18 cellular contexts compared by ENCODE assay signal in genomic region chr9:120900821-120901220, GRCh38. TPM values are rescaled to one million over a fixed set of nuclear protein-coding genes. Genes with fewer than 3 reads are reported as not detected.
DNase-seq lines count a peak whose midpoint lies in the region; ATAC-seq, FAIRE-seq and TF ChIP-seq lines count a peak whose summit lies in the region.
"Had no signal": no experiment of that assay in that cellular context is flagged by ENCODE, and none has a peak within 500 bp of the region (broad histone marks: within the 10 kb centered on the region; RNA-seq: fewer than 3 reads in every experiment).

No MANE protein-coding gene starts in this region.

- H3K4me1 Mint-ChIP-seq in activated naive CD4-positive, alpha-beta T cell treated with anti-CD3 and anti-CD28 coated beads, Interleukin-2, amount 10 ng/mL, durations not matched to agents 7 days and 5 days: peaks cover 89% of the 10 kb centered on the region

- H3K9ac ChIP-seq in OCI-LY1 (ENCODE audit: low read length) (no peak overlapping the region), K562 (ENCODE audit: insufficient read depth in 1 of 2, low read depth in 2 of 2, low read length in 2 of 2) (peak overlapping the region in 1 of 2 experiments; percentile 70; a peak in 2 of 4 replicates)

- no peak for DNase-seq in activated naive CD4-positive, alpha-beta T cell treated with anti-CD3 and anti-CD28 coated beads, Interleukin-2, amount 10 ng/mL, durations not matched to agents 7 days and 5 days
- no peak for DNase-seq in activated naive CD4-positive, alpha-beta T cell (lab: John Stamatoyannopoulos, UW)
- no peak for DNase-seq in K562 (ENCODE audit: extremely low read depth in 1 of 4, low spot score in 3 of 4)
- no peak for DNase-seq in PC-9
- no peak for DNase-seq in GF-D8 (lab: John Stamatoyannopoulos, UW)
- DNase-seq in NCI-H526 (lab: John Stamatoyannopoulos, UW): no peak
- DNase-seq: erythroblast, gastrocnemius medialis, H9, left colon, NCI-H2081 treated with DMSO at 0.1 percent for 48 hours, nucleus accumbens, substantia nigra had no signal

- H3K27ac ChIP-seq in OCI-LY1 (ENCODE audit: low read depth, low read length, poor library complexity, severe bottlenecking) (peak overlapping the region; percentile 97), K562 (ENCODE audit: extremely low read depth, low read depth, low read length) (no peak overlapping the region), PC-9 (no peak overlapping the region)
- H3K27ac ChIP-seq: gastrocnemius medialis, HL-60, right atrium auricular region had no signal

- no peak overlapping the region for H3K4me3 ChIP-seq in OCI-LY1 (ENCODE audit: low read depth, low read length, poor library complexity, severe bottlenecking)
- H3K4me3 ChIP-seq in K562: no peak overlapping the region
- H3K4me3 ChIP-seq in PC-9: no peak overlapping the region
- H3K4me3 ChIP-seq: gastrocnemius medialis, right atrium auricular region had no signal

- H3K9me3 ChIP-seq in OCI-LY1 (ENCODE audit: low read length) (no peaks in the 10 kb centered on the region), K562 (replicated peaks; ENCODE audit: control insufficient read depth, insufficient read depth, low read depth, low read length) (no peaks in the 10 kb centered on the region), PC-9 (ENCODE audit: insufficient read depth, low read depth) (no peaks in the 10 kb centered on the region)
- H3K9me3 ChIP-seq: gastrocnemius medialis, right atrium auricular region had no signal

- no peaks in the 10 kb centered on the region for H3K79me2 ChIP-seq in OCI-LY1 (ENCODE audit: insufficient read depth, low read length)
- no peaks in the 10 kb centered on the region for H3K79me2 ChIP-seq in K562 (ENCODE audit: control insufficient read depth, insufficient read depth, low read length)
- H3K79me2 ChIP-seq in PC-9 (ENCODE audit: low read depth): no peaks in the 10 kb centered on the region

- no peak overlapping the region for H3K4me3 Mint-ChIP-seq in activated naive CD4-positive, alpha-beta T cell treated with anti-CD3 and anti-CD28 coated beads, Interleukin-2, amount 10 ng/mL, durations not matched to agents 7 days and 5 days
- H3K4me3 Mint-ChIP-seq: H9 had no signal

- no peaks in the 10 kb centered on the region for H3K9me3 Mint-ChIP-seq in activated naive CD4-positive, alpha-beta T cell treated with anti-CD3 and anti-CD28 coated beads, Interleukin-2, amount 10 ng/mL, durations not matched to agents 7 days and 5 days
- H3K9me3 Mint-ChIP-seq: H9 had no signal

- TF ChIP-seq CTCF in OCI-LY1 (IDR thresholded peaks at IDR 0.05; ENCODE audit: low read length) (no peak), K562 (IDR thresholded peaks at IDR 0.05 in 2 of 3, conservative IDR thresholded peaks at IDR 0.05 in 1 of 3; ENCODE audit: insufficient read depth in 2 of 3, low read depth in 1 of 3, low read length in 3 of 3) (no peak), PC-9 (conservative IDR thresholded peaks at IDR 0.05) (no peak)

- H3K4me2 ChIP-seq in OCI-LY1 (ENCODE audit: low read length) (no peak overlapping the region), K562 (ENCODE audit: insufficient read depth, low read length) (no peak overlapping the region), PC-9 (no peak overlapping the region)

- H3K4me1 ChIP-seq in OCI-LY1 (ENCODE audit: insufficient read depth, low read length, severe bottlenecking) (peaks cover 70% of the 10 kb centered on the region), K562 (replicated peaks in 1 of 2; ENCODE audit: control insufficient read depth in 2 of 2, insufficient read depth in 2 of 2, low read length in 2 of 2) (peaks cover 48 to 50% of the 10 kb centered on the region in 2 experiments), PC-9 (replicated peaks; ENCODE audit: insufficient read depth) (no peaks in the 10 kb centered on the region)

- no peaks in the 10 kb centered on the region for H3K27me3 ChIP-seq in OCI-LY1 (ENCODE audit: insufficient read depth, low read length)
- no peaks in the 10 kb centered on the region for H3K27me3 ChIP-seq in K562 (ENCODE audit: control insufficient read depth in 2 of 2, insufficient read depth in 2 of 2, low read length in 2 of 2)
- H3K27me3 ChIP-seq in PC-9 (ENCODE audit: insufficient read depth, low read depth): no peaks in the 10 kb centered on the region
- H3K27me3 ChIP-seq: gastrocnemius medialis, right atrium auricular region had no signal

- H3K27me3 Mint-ChIP-seq in activated naive CD4-positive, alpha-beta T cell treated with anti-CD3 and anti-CD28 coated beads, Interleukin-2, amount 10 ng/mL, durations not matched to agents 7 days and 5 days: no peaks in the 10 kb centered on the region

- H2AFZ ChIP-seq in OCI-LY1 (ENCODE audit: low read length) (no peak overlapping the region), K562 (ENCODE audit: low read depth, low read length) (no peak overlapping the region), PC-9 (no peak overlapping the region)

- BruUV-seq in K562 (replicated peaks; lab: Mats Ljungman, UMichigan): no TSS peak
- BruUV-seq in PC-9 (replicated peaks; lab: Mats Ljungman, UMichigan): no TSS peak

- TF ChIP-seq EP300 in K562 (IDR thresholded peaks at IDR 0.05; ENCODE audit: low read length): no peak

- FAIRE-seq in K562 (lab: Jason Lieb, UNC): no peak
- FAIRE-seq: bronchial epithelial cell, TTC549 had no signal

- H3K36me3 Mint-ChIP-seq in activated naive CD4-positive, alpha-beta T cell treated with anti-CD3 and anti-CD28 coated beads, Interleukin-2, amount 10 ng/mL, durations not matched to agents 7 days and 5 days: peaks cover 72% of the 10 kb centered on the region

- in situ Hi-C loops in K562 (cut with MboI): no loop called here

- intact Hi-C loops in K562 (cut with micrococcal nuclease) (no loop called here), PC-9 (cut with micrococcal nuclease; ENCODE audit: unreplicated experiment) (no loop called here)

- H3K27ac Mint-ChIP-seq in activated naive CD4-positive, alpha-beta T cell treated with anti-CD3 and anti-CD28 coated beads, Interleukin-2, amount 10 ng/mL, durations not matched to agents 7 days and 5 days: peak overlapping the region; percentile 84
- H3K27ac Mint-ChIP-seq: H9 had no signal

- no peaks in the 10 kb centered on the region for H4K20me1 ChIP-seq in OCI-LY1 (ENCODE audit: insufficient read depth, low read length)
- H4K20me1 ChIP-seq in K562 (replicated peaks; ENCODE audit: control insufficient read depth, insufficient read depth, low read length): no peaks in the 10 kb centered on the region
- no peaks in the 10 kb centered on the region for H4K20me1 ChIP-seq in PC-9 (ENCODE audit: insufficient read depth)

- no peak for TF ChIP-seq POLR2A in K562 (conservative IDR thresholded peaks at IDR 0.05)

- POLR2A ChIA-PET in K562 (lab: Yijun Ruan, JAX): interaction anchor here (1.4 to 22.9 kb wide), 3 partner anchors 13 to 64 kb away, joined by 4 to 464 read pairs (median 91); partner anchors contain the start of gene PHF19
- POLR2A ChIA-PET in PC-9 (lab: Charles Lee; ENCODE audit: unreplicated experiment): no interaction called here

- WGBS in K562 (ENCODE audit: insufficient coverage, low coverage, missing lambda C conversion rate): 77% methylated on average over 3 of the region's 3 CpGs

- H3K36me3 ChIP-seq in OCI-LY1 (ENCODE audit: insufficient read depth, low read length): no peaks in the 10 kb centered on the region
- H3K36me3 ChIP-seq in K562 (ENCODE audit: control insufficient read depth, insufficient read depth, low read length): no peaks in the 10 kb centered on the region
- no peaks in the 10 kb centered on the region for H3K36me3 ChIP-seq in PC-9 (ENCODE audit: low read depth)
- H3K36me3 ChIP-seq: gastrocnemius medialis, right atrium auricular region had no signal

- no peaks in the 10 kb centered on the region for H3K9me1 ChIP-seq in K562 (ENCODE audit: control insufficient read depth, insufficient read depth, low read length)

- no peak for TF ChIP-seq RAD21 in K562 (CRISPR knock-in tag; conservative IDR thresholded peaks at IDR 0.05 in 1 of 2, IDR thresholded peaks at IDR 0.05 in 1 of 2)

- H3K9me2 ChIP-seq in OCI-LY1 (ENCODE audit: low read depth, low read length): no peaks in the 10 kb centered on the region
- no peaks in the 10 kb centered on the region for H3K9me2 ChIP-seq in PC-9 (ENCODE audit: insufficient read depth)

- CTCF ChIA-PET in activated naive CD4-positive, alpha-beta T cell treated with anti-CD3 and anti-CD28 coated beads, Interleukin-2, amount 10 ng/mL, durations not matched to agents 7 days and 5 days (lab: Charles Lee): interaction anchor here (0.8 kb wide), 1 partner anchor 32 kb away, joined by 4 read pairs; no protein-coding TSS in a partner anchor
- CTCF ChIA-PET in K562 (lab: Yijun Ruan, JAX; ENCODE audit: low intra/inter-chr PET ratio) (no interaction called here), PC-9 (lab: Charles Lee) (no interaction called here)

- no peak for ATAC-seq in K562
- ATAC-seq: gastrocnemius medialis, left colon had no signal

- H3F3A ChIP-seq in OCI-LY1 (ENCODE audit: insufficient read depth, low read length) (peaks cover 10% of the 10 kb centered on the region), PC-9 (ENCODE audit: insufficient read depth, low read depth) (no peaks in the 10 kb centered on the region)

RNA-seq across cellular contexts. Expression of gene PHF19, which starts 23.8 kb away (rescaled TPM):
- total RNA-seq in K562 (2011; cell fraction: chromatin; rRNA removed; ENCODE audit: low replicate concordance): 622 and 1,187 TPM in 2 replicates
- 570 and 625 TPM in 2 replicates for total RNA-seq in K562 (2011; cell fraction: nucleolus; rRNA removed)
- total RNA-seq in K562 (2011; cell fraction: nucleoplasm; rRNA removed): 592 and 663 TPM in 2 replicates
- 255 and 312 TPM in 2 replicates for total RNA-seq in K562 (2014; rRNA removed)
- 191 and 211 TPM in 2 replicates for total RNA-seq in K562 (2014; rRNA removed; fragmentation: Illumina TruSeq; extraction: Trizol)
- total RNA-seq in K562 (2015; rRNA removed; fragmentation: Illumina TruSeq; extraction: Trizol): 240 and 241 TPM in 2 replicates
- 372 and 373 TPM in 2 replicates for total RNA-seq in K562 (2021)
- polyA plus RNA-seq in K562 (2011; rRNA removed): 403 and 414 TPM in 2 replicates
- 475 and 721 TPM in 2 replicates for polyA plus RNA-seq in K562 (2011; cell fraction: cytosol; rRNA removed)
- 1,109 and 1,436 TPM in 2 replicates for polyA plus RNA-seq in K562 (2011; cell fraction: nucleus; rRNA removed)
- 275 and 342 TPM in 2 replicates for polyA plus RNA-seq in K562 (2012)
- polyA plus RNA-seq in K562 (2014; fragmentation: Illumina TruSeq; extraction: Trizol): 292 and 365 TPM in 2 replicates
- 100 to 1,000 TPM in 1 of 2 experiments, 10 to 100 TPM in 1; 95.8 to 140 TPM for polyA plus RNA-seq in K562 (2014; fragmentation: Nextera tagmentation; extraction: Ambion mirVana)
- polyA plus RNA-seq in K562 (2014; rRNA removed): 312 TPM in 2 replicates
- polyA minus RNA-seq in K562 (2011; rRNA and poly(A)+ RNA removed): 333 and 440 TPM in 2 replicates
- polyA minus RNA-seq in K562 (2011; cell fraction: cytosol; rRNA and poly(A)+ RNA removed): 286 and 300 TPM in 2 replicates
- polyA minus RNA-seq in K562 (2011; cell fraction: nucleus; rRNA and poly(A)+ RNA removed): 297 and 330 TPM in 2 replicates
- total RNA-seq in PC-9 (2021): 66.4 and 72.9 TPM in 2 replicates

RNA-seq across cellular contexts. Expression of gene TRAF1, which starts 25.8 kb away (rescaled TPM):
- total RNA-seq in K562 (2011; cell fraction: chromatin; rRNA removed; ENCODE audit: low replicate concordance): 2.6 and 5.9 TPM in 2 replicates
- total RNA-seq in K562 (2011; cell fraction: nucleolus; rRNA removed): 3.0 and 4.3 TPM in 2 replicates
- 2.1 and 2.3 TPM in 2 replicates for total RNA-seq in K562 (2011; cell fraction: nucleoplasm; rRNA removed)
- total RNA-seq in K562 (2014; rRNA removed) (not detected in 2 replicates), K562 (2014; rRNA removed; fragmentation: Illumina TruSeq; extraction: Trizol) (0.04 TPM in 1 of 2 replicates, not detected in the other), K562 (2015; rRNA removed; fragmentation: Illumina TruSeq; extraction: Trizol) (0.04 TPM in 1 of 2 replicates, not detected in the other), K562 (2021) (0.38 and 0.47 TPM in 2 replicates), PC-9 (2021) (2.7 and 2.9 TPM in 2 replicates)
- polyA plus RNA-seq in K562 (2011; rRNA removed) (0.37 and 1.1 TPM in 2 replicates), K562 (2014; fragmentation: Illumina TruSeq; extraction: Trizol) (0.06 and 0.12 TPM in 2 replicates), K562 (2014; fragmentation: Nextera tagmentation; extraction: Ambion mirVana) (under 1 TPM in 1 of 2 experiments, not detected in 1; 0.01 TPM), K562 (2014; rRNA removed) (0.01 and 0.03 TPM in 2 replicates)
- 0.29 and 1.3 TPM in 2 replicates for polyA plus RNA-seq in K562 (2011; cell fraction: cytosol; rRNA removed)
- polyA plus RNA-seq in K562 (2011; cell fraction: nucleus; rRNA removed): 0.18 and 1.4 TPM in 2 replicates
- 0.13 and 0.18 TPM in 2 replicates for polyA plus RNA-seq in K562 (2012)
- 1.3 and 3.1 TPM in 2 replicates for polyA minus RNA-seq in K562 (2011; rRNA and poly(A)+ RNA removed)
- polyA minus RNA-seq in K562 (2011; cell fraction: cytosol; rRNA and poly(A)+ RNA removed): 0.76 TPM in 1 of 2 replicates, not detected in the other
- polyA minus RNA-seq in K562 (2011; cell fraction: nucleus; rRNA and poly(A)+ RNA removed): 0.89 and 2.3 TPM in 2 replicates

RNA-seq across cellular contexts. Expression of gene PSMD5, which starts 58.1 kb away (rescaled TPM):
- 59.3 and 197 TPM in 2 replicates for total RNA-seq in K562 (2011; cell fraction: chromatin; rRNA removed; ENCODE audit: low replicate concordance)
- 30.2 and 45.4 TPM in 2 replicates for total RNA-seq in K562 (2011; cell fraction: nucleolus; rRNA removed)
- total RNA-seq in K562 (2011; cell fraction: nucleoplasm; rRNA removed): 90.6 and 121 TPM in 2 replicates
- total RNA-seq in K562 (2014; rRNA removed): 51.0 and 55.3 TPM in 2 replicates
- total RNA-seq in K562 (2014; rRNA removed; fragmentation: Illumina TruSeq; extraction: Trizol): 76.3 and 83.0 TPM in 2 replicates
- total RNA-seq in K562 (2015; rRNA removed; fragmentation: Illumina TruSeq; extraction: Trizol): 65.1 and 72.5 TPM in 2 replicates
- total RNA-seq in K562 (2021): 136 and 148 TPM in 2 replicates
- polyA plus RNA-seq in K562 (2011; rRNA removed): 107 and 148 TPM in 2 replicates
- 39.0 and 70.9 TPM in 2 replicates for polyA plus RNA-seq in K562 (2011; cell fraction: cytosol; rRNA removed)
- polyA plus RNA-seq in K562 (2011; cell fraction: nucleus; rRNA removed): 34.5 and 37.0 TPM in 2 replicates
- polyA plus RNA-seq in K562 (2012): 54.7 and 61.5 TPM in 2 replicates
- 90.1 and 114 TPM in 2 replicates for polyA plus RNA-seq in K562 (2014; fragmentation: Illumina TruSeq; extraction: Trizol)
- polyA plus RNA-seq in K562 (2014; fragmentation: Nextera tagmentation; extraction: Ambion mirVana): 10 to 100 TPM; 46.4 to 60.9 TPM
- 89.4 and 95.6 TPM in 2 replicates for polyA plus RNA-seq in K562 (2014; rRNA removed)
- polyA minus RNA-seq in K562 (2011; rRNA and poly(A)+ RNA removed): 115 and 116 TPM in 2 replicates
- 48.7 and 58.2 TPM in 2 replicates for polyA minus RNA-seq in K562 (2011; cell fraction: cytosol; rRNA and poly(A)+ RNA removed)
- 28.4 and 53.9 TPM in 2 replicates for polyA minus RNA-seq in K562 (2011; cell fraction: nucleus; rRNA and poly(A)+ RNA removed)
- total RNA-seq in PC-9 (2021): 86.4 and 96.2 TPM in 2 replicates
